Comparison of ENCODE assay signal across 1 cellular context in the genomic region with DNA sequence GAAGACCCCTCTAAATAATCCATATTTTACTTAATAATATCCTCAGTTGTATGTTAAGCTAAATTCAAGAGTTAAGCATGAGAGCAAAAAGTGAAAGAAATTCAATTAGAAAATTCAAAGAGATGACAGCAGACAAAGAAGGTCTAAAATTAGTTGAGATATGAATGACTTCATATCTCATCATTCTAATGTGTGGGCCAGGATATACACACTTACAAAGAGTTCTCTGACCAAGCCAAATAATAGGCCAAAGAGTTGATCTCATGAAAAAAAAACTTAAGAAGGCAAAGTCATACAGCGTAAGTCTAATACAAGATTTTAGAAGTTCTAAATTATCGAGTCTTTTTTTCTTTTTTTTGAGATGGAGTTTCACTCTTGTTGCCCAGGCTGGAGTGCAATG.
TF ChIP-seq lines count a peak whose summit lies in the region.

No MANE protein-coding gene starts in this region.

TF ChIP-seq in IMR-90, 13 proteins besides CTCF, POLR2A, EP300 and RAD21 (continued from another document):
- TF ChIP-seq RFX5 (IDR thresholded peaks at IDR 0.05; ENCODE audit: low read depth, low read length) (no peak), SMC3 (IDR thresholded peaks at IDR 0.05; ENCODE audit: low read depth, low read length) (no peak)
